Comparison of ENCODE assay signal across 14 cellular contexts in the genomic region with DNA sequence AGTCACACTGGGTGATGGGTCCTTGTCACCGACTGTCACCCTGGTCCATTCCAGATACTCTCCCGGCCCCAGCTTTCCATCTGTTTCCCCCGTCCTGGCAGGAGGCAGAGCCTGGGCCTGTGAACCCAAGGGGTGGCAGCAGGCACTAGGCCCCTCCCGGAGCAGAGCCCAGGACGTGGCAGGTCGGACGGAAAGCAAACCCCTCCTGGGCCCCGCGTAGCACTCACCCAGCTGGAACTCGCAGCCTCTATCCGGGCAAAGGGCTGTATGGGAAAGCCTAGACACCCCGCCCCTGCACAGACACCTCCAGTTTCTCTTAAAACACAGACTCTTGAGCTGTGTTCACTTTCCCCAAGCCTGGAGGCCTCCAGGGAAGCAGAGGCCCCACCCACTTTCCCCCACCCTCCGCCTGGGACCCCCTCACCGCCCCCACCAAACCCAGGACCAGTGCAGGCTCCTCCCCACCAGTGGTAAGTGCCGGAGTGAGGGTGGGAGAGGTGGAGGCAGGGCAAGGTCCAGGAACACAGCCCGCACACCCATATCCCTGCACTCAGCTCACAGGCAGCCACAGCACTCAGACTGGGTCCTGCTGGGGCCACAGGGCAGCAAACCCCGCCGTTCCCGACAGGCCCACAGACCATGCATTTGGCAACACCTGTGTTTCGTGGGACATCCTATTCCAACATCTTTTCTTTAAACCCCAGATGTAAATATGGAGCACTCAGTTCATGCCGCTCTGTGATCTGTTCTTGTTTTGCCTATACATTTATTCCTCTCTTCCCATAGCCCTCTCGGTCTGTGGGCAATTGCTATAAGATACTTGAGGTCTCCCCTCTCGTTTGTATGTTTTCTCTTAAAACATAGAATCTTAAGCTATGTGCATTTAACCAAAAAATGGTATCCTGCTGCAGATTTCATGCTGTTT.
DNase-seq lines count a peak whose midpoint lies in the region; ATAC-seq and TF ChIP-seq lines count a peak whose summit lies in the region.
"Had no signal": no experiment of that assay in that cellular context is flagged by ENCODE, and none has a peak within 500 bp of the region (broad histone marks: within the 10 kb centered on the region; RNA-seq: fewer than 3 reads in every experiment).

No MANE protein-coding gene starts in this region.

- peaks cover 29% of the 10 kb centered on the region for H3K4me1 ChIP-seq in PC-9 (replicated peaks; ENCODE audit: insufficient read depth)
- H3K4me1 ChIP-seq: A549, adrenal gland, gastroesophageal sphincter, left ventricle myocardium inferior, testis had no signal

- ATAC-seq in stimulated activated naive CD8-positive, alpha-beta T cell treated with anti-CD3 and anti-CD28 coated beads, Interleukin-15, Interleukin-2, amounts not matched to agents 100 U/mL and 50 U/mL, for 24 hours: peak; percentile 52
- ATAC-seq: A549, gastroesophageal sphincter had no signal

- H3K27me3 Mint-ChIP-seq in activated T-cell treated with anti-CD3 and anti-CD28 coated beads, Interleukin-2, amount 50 U/mL, for 24 hours: no peaks in the 10 kb centered on the region
- H3K27me3 Mint-ChIP-seq in immature natural killer cell (ENCODE audit: low read depth in 3 of 3) (peaks cover 2 to 9% (median 8%) of the 10 kb centered on the region in 3 donors), mesothelial cell of epicardium (ENCODE audit: low read depth) (no peaks in the 10 kb centered on the region)

- DNase-seq in activated T-cell treated with anti-CD3 and anti-CD28 coated beads, Interleukin-2, amount 50 U/mL, for 24 hours: peak; percentile 60
- DNase-seq in activated T-cell treated with anti-CD3 and anti-CD28 coated beads, Interleukin-2, amount 50 U/mL, for 1 hour: no peak
- peak; percentile 15 for DNase-seq in activated CD4-positive, alpha-beta T cell treated with anti-CD3 and anti-CD28 coated beads, Interleukin-2, amount 50 U/mL, for 1 hour
- DNase-seq in immature natural killer cell (no peak), PC-9 (no peak), H4 (ENCODE audit: low spot score) (no peak), mesothelial cell of epicardium (ENCODE audit: low spot score in 2 of 2, unreplicated experiment in 2 of 2) (no peak)
- DNase-seq in stimulated activated naive CD8-positive, alpha-beta T cell treated with anti-CD3 and anti-CD28 coated beads, Interleukin-15, Interleukin-2, amounts not matched to agents 100 U/mL and 50 U/mL, for 24 hours: peak; percentile 56
- DNase-seq: left ventricle myocardium inferior, NCI-H345, testis had no signal

- H3K4me3 Mint-ChIP-seq in activated T-cell treated with anti-CD3 and anti-CD28 coated beads, Interleukin-2, amount 50 U/mL, for 24 hours: peak overlapping the region; percentile 75
- H3K4me3 Mint-ChIP-seq in immature natural killer cell (peak overlapping the region; percentile 68 to 91 (median 75)), mesothelial cell of epicardium (no peak overlapping the region)

- H3K4me1 Mint-ChIP-seq in activated T-cell treated with anti-CD3 and anti-CD28 coated beads, Interleukin-2, amount 50 U/mL, for 24 hours (ENCODE audit: low read depth): peaks cover 68% of the 10 kb centered on the region
- H3K4me1 Mint-ChIP-seq in immature natural killer cell (peaks cover 39 to 43% of the 10 kb centered on the region in 2 donors), mesothelial cell of epicardium (peaks cover 8% of the 10 kb centered on the region)

- TF ChIP-seq CTCF in PC-9 (conservative IDR thresholded peaks at IDR 0.05) (no peak), mesothelial cell of epicardium (IDR thresholded peaks at IDR 0.05; ENCODE audit: unreplicated experiment) (no peak)

- POLR2A ChIA-PET in PC-9 (lab: Charles Lee; ENCODE audit: unreplicated experiment): interaction anchor here (0.7 kb wide), 1 partner anchor 11 kb away, joined by 12 read pairs; no protein-coding TSS in a partner anchor

- H3K36me3 ChIP-seq in PC-9 (ENCODE audit: low read depth): peaks cover 9% of the 10 kb centered on the region; the same call in 1 of the 2 replicates
- H3K36me3 ChIP-seq: adrenal gland, gastroesophageal sphincter had no signal

- H3K27me3 ChIP-seq in PC-9 (ENCODE audit: insufficient read depth, low read depth): no peaks in the 10 kb centered on the region
- H3K27me3 ChIP-seq: adrenal gland, gastroesophageal sphincter, testis had no signal

- H3K27ac ChIP-seq in PC-9: no peak overlapping the region
- H3K27ac ChIP-seq: A549, gastroesophageal sphincter, left ventricle myocardium inferior, testis had no signal

- H4K20me1 ChIP-seq in PC-9 (ENCODE audit: insufficient read depth): peaks cover 6% of the 10 kb centered on the region; the same call in 1 of the 2 replicates

- H3K4me2 ChIP-seq in PC-9: no peak overlapping the region
- H3K4me2 ChIP-seq: A549 had no signal

- no peaks in the 10 kb centered on the region for H3K79me2 ChIP-seq in PC-9 (ENCODE audit: low read depth)

- no peaks in the 10 kb centered on the region for H3K9me2 ChIP-seq in PC-9 (ENCODE audit: insufficient read depth)

- peaks cover 52% of the 10 kb centered on the region for H3K36me3 Mint-ChIP-seq in activated T-cell treated with anti-CD3 and anti-CD28 coated beads, Interleukin-2, amount 50 U/mL, for 24 hours (ENCODE audit: low read depth)
- H3K36me3 Mint-ChIP-seq in immature natural killer cell (peaks cover 6 to 11% (median 9%) of the 10 kb centered on the region in 3 donors), mesothelial cell of epicardium (peaks cover 32% of the 10 kb centered on the region)

- CTCF ChIA-PET in PC-9 (lab: Charles Lee): no interaction called here

- no peak overlapping the region for H3K4me3 ChIP-seq in PC-9
- H3K4me3 ChIP-seq: A549, adrenal gland, gastroesophageal sphincter, left ventricle myocardium inferior, testis had no signal

- no TSS peak for BruUV-seq in PC-9 (replicated peaks; lab: Mats Ljungman, UMichigan)

- H3K9me3 Mint-ChIP-seq in activated T-cell treated with anti-CD3 and anti-CD28 coated beads, Interleukin-2, amount 50 U/mL, for 24 hours: peaks cover 22% of the 10 kb centered on the region
- peaks cover 8 to 25% (median 20%) of the 10 kb centered on the region in 6 donors for H3K9me3 Mint-ChIP-seq in immature natural killer cell
- peaks cover 18% of the 10 kb centered on the region for H3K9me3 Mint-ChIP-seq in mesothelial cell of epicardium

- H3K9me3 ChIP-seq in PC-9 (ENCODE audit: insufficient read depth, low read depth): no peaks in the 10 kb centered on the region; the same call in 1 of the 2 replicates
- H3K9me3 ChIP-seq: testis had no signal

- intact Hi-C loops in PC-9 (cut with micrococcal nuclease; ENCODE audit: unreplicated experiment): no loop called here

- H2AFZ ChIP-seq in PC-9: no peak overlapping the region

- 0 out of 2 replicates have a peak, but pooled peaks cover 8% of the 10 kb centered on the region for H3F3A ChIP-seq in PC-9 (ENCODE audit: insufficient read depth, low read depth)

- H3K27ac Mint-ChIP-seq in activated T-cell treated with anti-CD3 and anti-CD28 coated beads, Interleukin-2, amount 50 U/mL, for 24 hours: peak overlapping the region; percentile 96
- H3K27ac Mint-ChIP-seq in immature natural killer cell: peak overlapping the region; percentile 85 to 99 (median 99)
- no peak overlapping the region for H3K27ac Mint-ChIP-seq in mesothelial cell of epicardium

Comparison
In these comparisons a context has a peak if more than half of its experiments do, and no peak if none do; other contexts are left out.
1. DNase-seq: peak in activated T-cell treated with anti-CD3 and anti-CD28 coated beads, Interleukin-2, amount 50 U/mL, for 24 hours (single experiment), activated CD4-positive, alpha-beta T cell treated with anti-CD3 and anti-CD28 coated beads, Interleukin-2, amount 50 U/mL, for 1 hour (single experiment) and stimulated activated naive CD8-positive, alpha-beta T cell treated with anti-CD3 and anti-CD28 coated beads, Interleukin-15, Interleukin-2, amounts not matched to agents 100 U/mL and 50 U/mL, for 24 hours (single experiment); none in activated T-cell treated with anti-CD3 and anti-CD28 coated beads, Interleukin-2, amount 50 U/mL, for 1 hour (single experiment), immature natural killer cell (0 of 3), PC-9 (0 of 2), H4 (single experiment) and mesothelial cell of epicardium (0 of 2).